ENCODE assay signal across 1 cellular context in genomic region chr12:112418596-112419268, GRCh38.
TF ChIP-seq lines count a peak whose summit lies in the region.

Gene PTPN11 (plus strand): TSS chr12:112418947. CDS start chr12:112419112, 165 bp downstream.

TF ChIP-seq in HCT116, 20 proteins besides CTCF, POLR2A, EP300 and RAD21 (continued from another document):
- peak; percentile 9 for TF ChIP-seq ZBTB33 (IDR thresholded peaks at IDR 0.05; ENCODE audit: extremely low read depth, insufficient replicate concordance, low read length)
- no peak for TF ChIP-seq CEBPB (IDR thresholded peaks at IDR 0.05; ENCODE audit: low read depth)
- TF ChIP-seq SP1 (IDR thresholded peaks at IDR 0.05; ENCODE audit: low read depth): peak; percentile 46; the same call in 1 of the 2 replicates
- TF ChIP-seq POLR2AphosphoS5 (IDR thresholded peaks at IDR 0.05; ENCODE audit: low read depth, low read length): peak; percentile 98
- TF ChIP-seq FOSL1 (IDR thresholded peaks at IDR 0.05; ENCODE audit: low read depth): no peak
- peak; percentile 97 for TF ChIP-seq ZFX (IDR thresholded peaks at IDR 0.05)
- TF ChIP-seq SRF (IDR thresholded peaks at IDR 0.05; ENCODE audit: low read depth): peak; percentile 97
- TF ChIP-seq EGR1 (IDR thresholded peaks at IDR 0.05; ENCODE audit: low read depth): peak; percentile 84
- peak; percentile 98 for TF ChIP-seq SIN3A (IDR thresholded peaks at IDR 0.05; ENCODE audit: low read depth)
- no peak for TF ChIP-seq EZH2phosphoT487 (IDR thresholded peaks at IDR 0.05; ENCODE audit: borderline replicate concordance)
- no peak for TF ChIP-seq EZH2 (IDR thresholded peaks at IDR 0.05)
- no peak for TF ChIP-seq REST (IDR thresholded peaks at IDR 0.05; ENCODE audit: low read depth)
- TF ChIP-seq ELF1 (IDR thresholded peaks at IDR 0.05; ENCODE audit: borderline replicate concordance, low read depth): peak; percentile 96
- peak; percentile 86 for TF ChIP-seq YY1 (IDR thresholded peaks at IDR 0.05; ENCODE audit: extremely low read depth, insufficient replicate concordance, low read depth, low read length)
- TF ChIP-seq ZNF274 (IDR thresholded peaks at IDR 0.05; ENCODE audit: low read depth, low read length): no peak
- no peak for TF ChIP-seq ATF3 (IDR thresholded peaks at IDR 0.05)
